Comparison of ENCODE assay signal across 12 cellular contexts in genomic region chr14:93012516-93013367, GRCh38.
DNase-seq lines count a peak whose midpoint lies in the region; ATAC-seq and TF ChIP-seq lines count a peak whose summit lies in the region.
"Had no signal": no experiment of that assay in that cellular context is flagged by ENCODE, and none has a peak within 500 bp of the region (broad histone marks: within the 10 kb centered on the region; RNA-seq: fewer than 3 reads in every experiment).

No MANE protein-coding gene starts in this region.

- H3K27ac ChIP-seq in GM23338 (ENCODE audit: low read depth) (no peak overlapping the region), foreskin keratinocyte (no peak overlapping the region)
- H3K27ac ChIP-seq: colonic mucosa, PC-9 had no signal

- ATAC-seq in GM23338 (no peak), foreskin keratinocyte (no peak), HG02870 (IDR thresholded peaks at IDR 0.05; ENCODE audit: unreplicated experiment) (no peak)
- ATAC-seq in stimulated activated naive CD8-positive, alpha-beta T cell treated with anti-CD3 and anti-CD28 coated beads, Interleukin-15, amount 100 ng/mL, for 72 hours, result no peak

- DNase-seq in GM23338 (ENCODE audit: low spot score) (no peak), fibroblast of villous mesenchyme (ENCODE audit: low read depth) (peak; percentile 53), NCI-H2107 (lab: John Stamatoyannopoulos, UW) (no peak), foreskin keratinocyte (no peak)
- DNase-seq in activated T-helper 2 cell treated with anti-CD3 and anti-CD28 coated beads, Interferon-gamma antibody, Interleukin-2, Interleukin-4, amounts not matched to agents 10 μg/mL and 5 μg/mL and 100 μg/mL, durations not matched to agents 14 hours and 24 hours and 36 hours (ENCODE audit: low spot score), result no peak
- DNase-seq in stimulated activated naive CD8-positive, alpha-beta T cell treated with anti-CD3 and anti-CD28 coated beads, Interleukin-15, amount 100 ng/mL, for 72 hours, result no peak
- DNase-seq: activated T-cell treated with anti-CD3 and anti-CD28 coated beads, Interleukin-2, amount 50 U/mL, for 72 hours; colonic mucosa; NCI-H2081 treated with DMSO at 0.1 percent for 48 hours; PC-9; stimulated activated naive CD4-positive, alpha-beta T cell had no signal

- peak overlapping the region; percentile 78; the same call in 1 of the 2 replicates for H3K27ac Mint-ChIP-seq in GM23338
- peak overlapping the region; percentile 30 for H3K27ac Mint-ChIP-seq in activated T-helper 2 cell treated with anti-CD3 and anti-CD28 coated beads, Interferon-gamma antibody, Interleukin-2, Interleukin-4, amounts not matched to agents 10 μg/mL and 5 μg/mL and 100 μg/mL, durations not matched to agents 14 hours and 24 hours and 36 hours
- H3K27ac Mint-ChIP-seq in stimulated activated naive CD8-positive, alpha-beta T cell treated with anti-CD3 and anti-CD28 coated beads, Interleukin-15, amount 100 ng/mL, for 72 hours, result peak overlapping the region; percentile 87 to 96

- H3K9me3 Mint-ChIP-seq in GM23338, result no peaks in the 10 kb centered on the region
- no peaks in the 10 kb centered on the region for H3K9me3 Mint-ChIP-seq in activated T-helper 2 cell treated with anti-CD3 and anti-CD28 coated beads, Interferon-gamma antibody, Interleukin-2, Interleukin-4, amounts not matched to agents 10 μg/mL and 5 μg/mL and 100 μg/mL, durations not matched to agents 14 hours and 24 hours and 36 hours
- no peaks in the 10 kb centered on the region for H3K9me3 Mint-ChIP-seq in stimulated activated naive CD8-positive, alpha-beta T cell treated with anti-CD3 and anti-CD28 coated beads, Interleukin-15, amount 100 ng/mL, for 72 hours
- H3K9me3 Mint-ChIP-seq: activated T-cell treated with anti-CD3 and anti-CD28 coated beads, Interleukin-2, amount 50 U/mL, for 72 hours had no signal

- no peak overlapping the region for H3K4me3 Mint-ChIP-seq in GM23338
- H3K4me3 Mint-ChIP-seq in activated T-helper 2 cell treated with anti-CD3 and anti-CD28 coated beads, Interferon-gamma antibody, Interleukin-2, Interleukin-4, amounts not matched to agents 10 μg/mL and 5 μg/mL and 100 μg/mL, durations not matched to agents 14 hours and 24 hours and 36 hours (ENCODE audit: low read depth), result no peak overlapping the region
- H3K4me3 Mint-ChIP-seq in stimulated activated naive CD8-positive, alpha-beta T cell treated with anti-CD3 and anti-CD28 coated beads, Interleukin-15, amount 100 ng/mL, for 72 hours, result peak overlapping the region in 1 of 2 donors; percentile 62
- H3K4me3 Mint-ChIP-seq: activated T-cell treated with anti-CD3 and anti-CD28 coated beads, Interleukin-2, amount 50 U/mL, for 72 hours had no signal

- TF ChIP-seq CTCF in GM23338 (conservative IDR thresholded peaks at IDR 0.05; ENCODE audit: low read depth in 2 of 2) (no peak), fibroblast of villous mesenchyme (IDR thresholded peaks at IDR 0.05; ENCODE audit: insufficient read depth, low read depth, low read length) (no peak), foreskin keratinocyte (conservative IDR thresholded peaks at IDR 0.05) (no peak)

- no peaks in the 10 kb centered on the region for H3K36me3 ChIP-seq in GM23338 (ENCODE audit: insufficient read depth)
- H3K36me3 ChIP-seq: colonic mucosa had no signal

- H3K79me2 ChIP-seq in GM23338 (replicated peaks; ENCODE audit: insufficient read depth), result peaks cover 45% of the 10 kb centered on the region

- H3K27me3 Mint-ChIP-seq in GM23338 (ENCODE audit: insufficient read depth, low read depth, poor library complexity), result peaks cover 24% of the 10 kb centered on the region
- H3K27me3 Mint-ChIP-seq in activated T-helper 2 cell treated with anti-CD3 and anti-CD28 coated beads, Interferon-gamma antibody, Interleukin-2, Interleukin-4, amounts not matched to agents 10 μg/mL and 5 μg/mL and 100 μg/mL, durations not matched to agents 14 hours and 24 hours and 36 hours (ENCODE audit: low read depth), result no peaks in the 10 kb centered on the region
- no peaks in the 10 kb centered on the region for H3K27me3 Mint-ChIP-seq in stimulated activated naive CD8-positive, alpha-beta T cell treated with anti-CD3 and anti-CD28 coated beads, Interleukin-15, amount 100 ng/mL, for 72 hours

- H3F3A ChIP-seq in GM23338 (replicated peaks; ENCODE audit: low read depth), result no peaks in the 10 kb centered on the region

- peaks cover 37% of the 10 kb centered on the region for H3K4me1 Mint-ChIP-seq in GM23338
- H3K4me1 Mint-ChIP-seq in activated T-helper 2 cell treated with anti-CD3 and anti-CD28 coated beads, Interferon-gamma antibody, Interleukin-2, Interleukin-4, amounts not matched to agents 10 μg/mL and 5 μg/mL and 100 μg/mL, durations not matched to agents 14 hours and 24 hours and 36 hours (ENCODE audit: low read depth), result peaks cover 11% of the 10 kb centered on the region
- H3K4me1 Mint-ChIP-seq in stimulated activated naive CD8-positive, alpha-beta T cell treated with anti-CD3 and anti-CD28 coated beads, Interleukin-15, amount 100 ng/mL, for 72 hours, result peaks cover 69% of the 10 kb centered on the region

- peaks cover 9% of the 10 kb centered on the region; the same call in 1 of the 3 replicates for H3K36me3 Mint-ChIP-seq in GM23338 (ENCODE audit: low read depth)
- no peaks in the 10 kb centered on the region for H3K36me3 Mint-ChIP-seq in activated T-helper 2 cell treated with anti-CD3 and anti-CD28 coated beads, Interferon-gamma antibody, Interleukin-2, Interleukin-4, amounts not matched to agents 10 μg/mL and 5 μg/mL and 100 μg/mL, durations not matched to agents 14 hours and 24 hours and 36 hours (ENCODE audit: low read depth)

- no peak overlapping the region for H2AFZ ChIP-seq in GM23338
- H2AFZ ChIP-seq: PC-9 had no signal

- H4K20me1 ChIP-seq in GM23338 (replicated peaks; ENCODE audit: insufficient read depth), result peaks cover 7% of the 10 kb centered on the region

- no peaks in the 10 kb centered on the region for H3K9me2 ChIP-seq in GM23338 (ENCODE audit: insufficient read depth)

- 0 out of 2 replicates have a peak, but pooled peaks cover 4% of the 10 kb centered on the region for H3K4me1 ChIP-seq in GM23338 (ENCODE audit: insufficient read depth)
- no peaks in the 10 kb centered on the region for H3K4me1 ChIP-seq in foreskin keratinocyte

- H3K4me3 ChIP-seq in GM23338 (no peak overlapping the region), fibroblast of villous mesenchyme (ENCODE audit: low read depth, low read length) (no peak overlapping the region)
- H3K4me3 ChIP-seq: colonic mucosa, PC-9 had no signal

- no peaks in the 10 kb centered on the region for H3K27me3 ChIP-seq in GM23338 (ENCODE audit: insufficient read depth)
- H3K27me3 ChIP-seq in foreskin keratinocyte, result no peaks in the 10 kb centered on the region
- H3K27me3 ChIP-seq: colonic mucosa had no signal

- intact Hi-C loops in activated T-helper 2 cell treated with anti-CD3 and anti-CD28 coated beads, Interferon-gamma antibody, Interleukin-2, Interleukin-4, amounts not matched to agents 10 μg/mL and 5 μg/mL and 100 μg/mL, durations not matched to agents 14 hours and 24 hours and 36 hours (cut with micrococcal nuclease), result no loop called here

- no peak overlapping the region for H3K4me2 ChIP-seq in GM23338
- H3K4me2 ChIP-seq: PC-9 had no signal

TF ChIP-seq in GM23338, 12 proteins besides CTCF, POLR2A, EP300 and RAD21 (continues in another document):
- TF ChIP-seq POLR2AphosphoS5 (IDR thresholded peaks at IDR 0.05; ENCODE audit: low read depth) (no peak), JUNB (IDR thresholded peaks at IDR 0.05; ENCODE audit: unreplicated experiment) (no peak), NANOG (IDR thresholded peaks at IDR 0.05; ENCODE audit: borderline replicate concordance) (no peak), EZH2phosphoT487 (IDR thresholded peaks at IDR 0.05; ENCODE audit: unreplicated experiment) (no peak)

Comparison
In these comparisons a context has a peak if more than half of its experiments do, and no peak if none do; other contexts are left out.
1. H3K27ac Mint-ChIP-seq: peak in every context shown above with its lines; median percentile 92 in stimulated activated naive CD8-positive, alpha-beta T cell treated with anti-CD3 and anti-CD28 coated beads, Interleukin-15, amount 100 ng/mL, for 72 hours; 78 in GM23338; 30 in activated T-helper 2 cell treated with anti-CD3 and anti-CD28 coated beads, Interferon-gamma antibody, Interleukin-2, Interleukin-4, amounts not matched to agents 10 μg/mL and 5 μg/mL and 100 μg/mL, durations not matched to agents 14 hours and 24 hours and 36 hours.